ENCODE assay signal across 11 cellular contexts in the genomic region with DNA sequence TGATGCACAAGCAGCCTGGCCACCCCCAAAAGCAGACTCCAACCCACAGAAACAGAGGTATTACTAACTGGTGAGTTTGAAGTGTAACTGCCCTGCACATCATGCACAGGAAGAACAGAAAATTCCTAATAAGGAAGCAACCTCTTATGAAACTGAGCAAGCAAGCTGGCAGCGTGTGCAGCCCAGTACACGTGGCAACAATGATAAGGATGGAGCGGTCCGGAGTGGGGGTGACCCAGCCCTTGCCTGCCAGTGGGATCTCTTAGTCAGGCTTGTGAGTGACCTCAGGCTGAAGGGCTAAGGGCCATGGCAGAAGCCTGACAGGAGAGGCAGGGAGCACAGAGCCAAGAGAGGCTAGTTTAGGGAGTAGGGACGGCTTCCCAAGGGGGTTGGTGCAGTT. TPM values are rescaled to one million over a fixed set of nuclear protein-coding genes. Genes with fewer than 3 reads are reported as not detected.
A peak's percentile ranks its signal among the peaks of the same experiment; 100 is the strongest.
DNase-seq lines count a peak whose midpoint lies in the region; ATAC-seq and TF ChIP-seq lines count a peak whose summit lies in the region.
"Had no signal": no experiment of that assay in that cellular context is flagged by ENCODE, and none has a peak within 500 bp of the region (broad histone marks: within the 10 kb centered on the region; RNA-seq: fewer than 3 reads in every experiment).

No MANE protein-coding gene starts in this region.

- no peak for TF ChIP-seq CTCF in cardiac fibroblast (IDR thresholded peaks at IDR 0.05; ENCODE audit: low read depth, low read length)

- no peak for ATAC-seq in HG03175 (IDR thresholded peaks at IDR 0.05; ENCODE audit: unreplicated experiment)

- no peak overlapping the region for H3K4me3 ChIP-seq in cardiac fibroblast (replicated peaks in 1 of 2; ENCODE audit: low read depth in 2 of 2, low read length in 2 of 2)
- H3K4me3 ChIP-seq: esophagus squamous epithelium had no signal

- DNase-seq in H4 (ENCODE audit: low spot score) (peak; percentile 86), NOMO-1 (lab: John Stamatoyannopoulos, UW; ENCODE audit: unreplicated experiment in 2 of 2) (peak; percentile 62 to 66), cardiac fibroblast (ENCODE audit: low read depth in 2 of 2) (peak; percentile 12 to 89), mucosa of gallbladder (ENCODE audit: low spot score) (peak; percentile 53), NCI-H2196 (lab: John Stamatoyannopoulos, UW; ENCODE audit: unreplicated experiment) (no peak), amygdala (lab: John Stamatoyannopoulos, UW) (no peak)
- DNase-seq: cerebellar nuclear complex, esophagus squamous epithelium, NCI-H2029 had no signal

RNA-seq across cellular contexts. Expression of a gene that starts 22.1 kb away (rescaled TPM):
- total RNA-seq in H4 (2014; rRNA removed; shearing (Covaris generic)): 27.9 and 29.3 TPM in 2 replicates
- total RNA-seq in mucosa of gallbladder: 17.0 TPM
- total RNA-seq: myocyte had no signal

Comparison
In these comparisons a context has a peak if more than half of its experiments do, and no peak if none do; other contexts are left out.
1. DNase-seq: peak in H4 (single experiment), NOMO-1 (2 of 2), cardiac fibroblast (2 of 2) and mucosa of gallbladder (single experiment); none in NCI-H2196 (single experiment) and amygdala (0 of 56).